Comparison of ENCODE assay signal across 13 cellular contexts in the genomic region with DNA sequence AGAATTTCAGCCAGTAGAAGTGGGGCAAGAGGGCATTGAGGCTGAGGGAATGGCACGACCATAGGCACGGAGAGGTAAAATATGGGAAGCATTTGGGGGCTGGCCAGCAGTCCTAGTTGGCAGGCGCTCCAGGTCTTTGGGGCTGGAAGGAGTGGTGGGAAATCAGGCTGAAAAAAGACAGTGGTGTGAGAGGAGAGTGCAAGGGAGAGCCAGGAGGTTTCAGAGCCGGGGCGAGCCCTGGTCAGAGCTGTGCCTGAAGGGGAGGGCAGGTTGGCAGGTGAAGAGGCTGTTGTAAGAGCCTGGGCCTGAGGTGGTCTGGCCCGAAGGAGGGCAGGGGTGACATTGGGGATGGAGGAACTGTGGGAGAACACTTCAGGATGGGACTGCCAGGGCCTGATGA. TPM values are rescaled to one million over a fixed set of nuclear protein-coding genes. Genes with fewer than 3 reads are reported as not detected.
DNase-seq lines count a peak whose midpoint lies in the region; ATAC-seq and TF ChIP-seq lines count a peak whose summit lies in the region.
"Had no signal": no experiment of that assay in that cellular context is flagged by ENCODE, and none has a peak within 500 bp of the region (broad histone marks: within the 10 kb centered on the region; RNA-seq: fewer than 3 reads in every experiment).

No MANE protein-coding gene starts in this region.

- H3K4me1 Mint-ChIP-seq in activated T-helper 17 cell treated with anti-CD3 and anti-CD28 coated beads, Interleukin-2, amount 50 U/mL, for 72 hours = peaks cover 17% of the 10 kb centered on the region

- TF ChIP-seq CTCF in hepatocyte (IDR thresholded peaks at IDR 0.05; ENCODE audit: poor library complexity) = no peak

- peaks cover 9% of the 10 kb centered on the region for H3K36me3 Mint-ChIP-seq in activated T-helper 17 cell treated with anti-CD3 and anti-CD28 coated beads, Interleukin-2, amount 50 U/mL, for 72 hours (ENCODE audit: low read depth)

- DNase-seq in Right ventricle myocardium superior (peak; percentile 63), Right ventricle myocardium inferior (ENCODE audit: missing footprints) (no peak), hepatocyte (ENCODE audit: low spot score) (no peak), MG63 (no peak)
- DNase-seq: GF-D8; hypothalamus; NCI-H2107; stimulated activated CD4-positive, alpha-beta T cell treated with anti-CD3 and anti-CD28 coated beads, Interleukin-2, amount 100 ng/mL, for 48 hours had no signal

- peaks cover 32% of the 10 kb centered on the region for H3K79me2 ChIP-seq in hepatocyte

- H3K27ac Mint-ChIP-seq in activated T-helper 17 cell treated with anti-CD3 and anti-CD28 coated beads, Interleukin-2, amount 50 U/mL, for 72 hours = peak overlapping the region; percentile 91

- H4K20me1 ChIP-seq in hepatocyte (ENCODE audit: insufficient read depth, poor library complexity, severe bottlenecking) = no peaks in the 10 kb centered on the region

- H3K4me1 ChIP-seq in hepatocyte (ENCODE audit: insufficient read depth) = peaks cover 11% of the 10 kb centered on the region
- H3K4me1 ChIP-seq in subcutaneous abdominal adipose tissue (ENCODE audit: control insufficient read depth in 5 of 5, insufficient read depth in 5 of 5, low read length in 5 of 5) = peaks cover 5 to 54% (median 44%) of the 10 kb centered on the region in 5 donors

- H3K4me2 ChIP-seq in hepatocyte = no peak overlapping the region

- H3K27me3 ChIP-seq in hepatocyte = no peaks in the 10 kb centered on the region
- H3K27me3 ChIP-seq in subcutaneous abdominal adipose tissue (ENCODE audit: control insufficient read depth in 5 of 5, insufficient read depth in 4 of 5, low read length in 5 of 5) = no peaks in the 10 kb centered on the region
- no peaks in the 10 kb centered on the region for H3K27me3 ChIP-seq in MG63

- WGBS in hepatocyte (ENCODE audit: low lambda C conversion rate, missing lambda C conversion rate) = 92% methylated on average over 6 of the region's 6 CpGs

- intact Hi-C loops in Right ventricle myocardium superior (cut with DNase I) = no loop called here
- intact Hi-C loops in Right ventricle myocardium inferior (cut with DNase I) = no loop called here

- H3K27ac ChIP-seq in hepatocyte (peak overlapping the region; percentile 81), subcutaneous abdominal adipose tissue (ENCODE audit: low read depth, low read length) (peak overlapping the region; percentile 78)

- peak; percentile 10 for ATAC-seq in Right ventricle myocardium superior (ENCODE audit: poor library complexity)
- no peak for ATAC-seq in Right ventricle myocardium inferior
- ATAC-seq in activated T-helper 17 cell treated with anti-CD3 and anti-CD28 coated beads, Interleukin-2, amount 50 U/mL, for 72 hours (replicated peaks) = no peak
- ATAC-seq in HG02884 (IDR thresholded peaks at IDR 0.05; ENCODE audit: unreplicated experiment) = no peak
- ATAC-seq in GM19351 (IDR thresholded peaks at IDR 0.05; ENCODE audit: unreplicated experiment) = no peak

- H3K9me3 ChIP-seq in hepatocyte (ENCODE audit: low read depth) (no peaks in the 10 kb centered on the region), subcutaneous abdominal adipose tissue (ENCODE audit: control insufficient read depth in 5 of 5, low read length in 5 of 5) (no peaks in the 10 kb centered on the region), MG63 (no peaks in the 10 kb centered on the region)

- no peaks in the 10 kb centered on the region for H3K36me3 ChIP-seq in hepatocyte (replicated peaks; ENCODE audit: insufficient read depth, low read depth)
- H3K36me3 ChIP-seq in subcutaneous abdominal adipose tissue (ENCODE audit: control insufficient read depth in 5 of 5, insufficient read depth in 5 of 5, low read length in 5 of 5) = no peaks in the 10 kb centered on the region
- H3K36me3 ChIP-seq in MG63 = no peaks in the 10 kb centered on the region; the same call in none of the 2 replicates

- no peak overlapping the region for H2AFZ ChIP-seq in hepatocyte

- H3K4me3 ChIP-seq in hepatocyte (no peak overlapping the region), subcutaneous abdominal adipose tissue (ENCODE audit: low read depth in 1 of 5, low read length in 5 of 5) (no peak overlapping the region), MG63 (no peak overlapping the region)

- H3K9ac ChIP-seq in subcutaneous abdominal adipose tissue (ENCODE audit: low read length in 5 of 5) = peak overlapping the region in 3 of 5 donors; percentile 44 to 76 (median 75)

- no peaks in the 10 kb centered on the region for H3K27me3 Mint-ChIP-seq in activated T-helper 17 cell treated with anti-CD3 and anti-CD28 coated beads, Interleukin-2, amount 50 U/mL, for 72 hours

- H3K9me2 ChIP-seq in hepatocyte (replicated peaks; ENCODE audit: insufficient read depth) = no peaks in the 10 kb centered on the region

- H3K9me3 Mint-ChIP-seq in activated T-helper 17 cell treated with anti-CD3 and anti-CD28 coated beads, Interleukin-2, amount 50 U/mL, for 72 hours = no peaks in the 10 kb centered on the region

- peak overlapping the region; percentile 93 for H3K4me3 Mint-ChIP-seq in activated T-helper 17 cell treated with anti-CD3 and anti-CD28 coated beads, Interleukin-2, amount 50 U/mL, for 72 hours

RNA-seq across cellular contexts. Expression of a gene that starts 1.6 kb away (rescaled TPM):
- 448 TPM for total RNA-seq in Right ventricle myocardium superior
- 425 TPM for total RNA-seq in Right ventricle myocardium inferior
- total RNA-seq in activated T-helper 17 cell treated with anti-CD3 and anti-CD28 coated beads, Interleukin-2, amount 50 U/mL, for 72 hours = 100 to 1,000 TPM in 1 of 2 donors, 10 to 100 TPM in 1; 61.9 to 176 TPM
- 81.0 and 102 TPM in 2 replicates for total RNA-seq in hepatocyte
- 51.5 and 62.3 TPM in 2 replicates for polyA plus RNA-seq in hepatocyte
- 67.3 and 87.9 TPM in 2 replicates for total RNA-seq in MG63 (2014; rRNA removed; shearing (Covaris generic); ENCODE audit: low replicate concordance)

RNA-seq across cellular contexts. Expression of a gene that starts 16.3 kb away (rescaled TPM):
- total RNA-seq in Right ventricle myocardium superior (21.9 TPM), Right ventricle myocardium inferior (21.2 TPM), hepatocyte (48.9 and 68.9 TPM in 2 replicates)
- 1 to 10 TPM in 1 of 2 donors, under 1 TPM in 1; 0.65 to 1.7 TPM for total RNA-seq in activated T-helper 17 cell treated with anti-CD3 and anti-CD28 coated beads, Interleukin-2, amount 50 U/mL, for 72 hours
- 40.5 and 46.3 TPM in 2 replicates for polyA plus RNA-seq in hepatocyte
- 4.0 and 8.0 TPM in 2 replicates for total RNA-seq in MG63 (2014; rRNA removed; shearing (Covaris generic); ENCODE audit: low replicate concordance)

RNA-seq across cellular contexts. Expression of a gene that starts 55.2 kb away (rescaled TPM):
- total RNA-seq in Right ventricle myocardium superior = not detected
- not detected for total RNA-seq in Right ventricle myocardium inferior
- not detected for total RNA-seq in activated T-helper 17 cell treated with anti-CD3 and anti-CD28 coated beads, Interleukin-2, amount 50 U/mL, for 72 hours
- total RNA-seq in hepatocyte = not detected in 2 replicates
- polyA plus RNA-seq in hepatocyte = 0.22 TPM in 1 of 2 replicates, not detected in the other
- not detected in 2 replicates for total RNA-seq in MG63 (2014; rRNA removed; shearing (Covaris generic); ENCODE audit: low replicate concordance)
- total RNA-seq: endothelial cell of umbilical vein had no signal
- polyA plus RNA-seq: endothelial cell of umbilical vein had no signal
